1 cellular context compared by ENCODE assay signal in the genomic region with DNA sequence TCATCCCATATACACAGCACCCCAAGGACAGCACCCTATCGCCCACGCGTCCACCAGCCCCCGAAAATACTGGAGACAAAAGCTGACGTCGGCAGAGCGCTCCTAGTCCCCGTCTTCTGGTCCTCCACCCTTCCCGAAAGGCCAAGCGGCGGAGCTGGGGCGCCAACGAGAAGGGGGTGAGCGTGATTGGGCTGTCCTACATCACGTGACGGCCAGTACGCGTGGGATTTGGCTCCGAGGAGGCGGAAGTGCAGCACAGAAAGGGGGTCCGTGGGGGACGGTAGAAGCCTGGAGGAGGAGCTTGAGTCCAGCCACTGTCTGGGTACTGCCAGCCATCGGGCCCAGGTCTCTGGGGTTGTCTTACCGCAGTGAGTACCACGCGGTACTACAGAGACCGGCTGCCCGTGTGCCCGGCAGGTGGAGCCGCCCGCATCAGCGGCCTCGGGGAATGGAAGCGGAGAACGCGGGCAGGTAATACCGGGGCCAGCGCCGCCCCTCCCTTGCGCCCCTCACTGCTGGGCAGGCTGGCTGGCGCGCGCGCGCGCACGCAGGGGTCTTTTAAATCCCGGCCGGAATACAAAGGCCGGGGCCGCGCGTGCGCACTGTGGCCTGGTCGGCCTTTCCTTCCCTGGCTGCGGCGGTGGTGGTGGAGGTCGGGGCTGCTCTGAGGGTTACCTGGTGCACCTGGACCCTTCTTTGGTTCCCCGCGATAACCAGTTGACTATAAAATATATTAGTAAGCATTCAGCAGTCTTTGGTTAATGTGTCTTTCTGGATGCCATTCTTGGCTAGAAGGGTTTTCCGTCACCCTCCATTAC.
TF ChIP-seq lines count a peak whose summit lies in the region.

TDG (plus strand) TSS at position 283 of the 818 bp plus-strand sequence; CDS start at position 449, 166 bp downstream.

TF ChIP-seq in K562, 482 proteins besides CTCF, POLR2A, EP300 and RAD21 (continued from another document):
- no peak for TF ChIP-seq FOXM1 (IDR thresholded peaks at IDR 0.05; ENCODE audit: low read depth)
- TF ChIP-seq FOXM1 (CRISPR knock-in tag; IDR thresholded peaks at IDR 0.05; ENCODE audit: low read depth), result no peak
- no peak for TF ChIP-seq SMARCB1 (IDR thresholded peaks at IDR 0.05; ENCODE audit: insufficient read length, low read depth)
- TF ChIP-seq NR2C2 (CRISPR knock-in tag; IDR thresholded peaks at IDR 0.05), result 0 out of 2 replicates have a peak, but pooled peaks have one; percentile 26
- peak; percentile 62; the same call in 1 of the 2 replicates for TF ChIP-seq NR2C2 (tag; IDR thresholded peaks at IDR 0.05)
- peak; percentile 91 for TF ChIP-seq POLR2B (IDR thresholded peaks at IDR 0.05; ENCODE audit: low read depth, partially characterized antibody)
- peak; percentile 95 for TF ChIP-seq ZNF263 (CRISPR knock-in tag; IDR thresholded peaks at IDR 0.05; ENCODE audit: borderline replicate concordance)
- peak; percentile 82 for TF ChIP-seq CXXC5 (CRISPR knock-in tag; IDR thresholded peaks at IDR 0.05)
- peak in 1 of 2 experiments; percentile 76; a peak in 2 of 4 replicates for TF ChIP-seq TEAD1 (CRISPR knock-in tag; IDR thresholded peaks at IDR 0.05)
- TF ChIP-seq ZNF143 (CRISPR knock-in tag; IDR thresholded peaks at IDR 0.05), result peak; percentile 78
- TF ChIP-seq GTF2F1 (IDR thresholded peaks at IDR 0.05; ENCODE audit: low read depth, low read length), result peak; percentile 85; the same call in 1 of the 2 replicates
- no peak for TF ChIP-seq KLF16 (IDR thresholded peaks at IDR 0.05)
- TF ChIP-seq BRD4 (IDR thresholded peaks at IDR 0.05), result peak; percentile 63; the same call in 1 of the 2 replicates
- TF ChIP-seq, protein P1, sequence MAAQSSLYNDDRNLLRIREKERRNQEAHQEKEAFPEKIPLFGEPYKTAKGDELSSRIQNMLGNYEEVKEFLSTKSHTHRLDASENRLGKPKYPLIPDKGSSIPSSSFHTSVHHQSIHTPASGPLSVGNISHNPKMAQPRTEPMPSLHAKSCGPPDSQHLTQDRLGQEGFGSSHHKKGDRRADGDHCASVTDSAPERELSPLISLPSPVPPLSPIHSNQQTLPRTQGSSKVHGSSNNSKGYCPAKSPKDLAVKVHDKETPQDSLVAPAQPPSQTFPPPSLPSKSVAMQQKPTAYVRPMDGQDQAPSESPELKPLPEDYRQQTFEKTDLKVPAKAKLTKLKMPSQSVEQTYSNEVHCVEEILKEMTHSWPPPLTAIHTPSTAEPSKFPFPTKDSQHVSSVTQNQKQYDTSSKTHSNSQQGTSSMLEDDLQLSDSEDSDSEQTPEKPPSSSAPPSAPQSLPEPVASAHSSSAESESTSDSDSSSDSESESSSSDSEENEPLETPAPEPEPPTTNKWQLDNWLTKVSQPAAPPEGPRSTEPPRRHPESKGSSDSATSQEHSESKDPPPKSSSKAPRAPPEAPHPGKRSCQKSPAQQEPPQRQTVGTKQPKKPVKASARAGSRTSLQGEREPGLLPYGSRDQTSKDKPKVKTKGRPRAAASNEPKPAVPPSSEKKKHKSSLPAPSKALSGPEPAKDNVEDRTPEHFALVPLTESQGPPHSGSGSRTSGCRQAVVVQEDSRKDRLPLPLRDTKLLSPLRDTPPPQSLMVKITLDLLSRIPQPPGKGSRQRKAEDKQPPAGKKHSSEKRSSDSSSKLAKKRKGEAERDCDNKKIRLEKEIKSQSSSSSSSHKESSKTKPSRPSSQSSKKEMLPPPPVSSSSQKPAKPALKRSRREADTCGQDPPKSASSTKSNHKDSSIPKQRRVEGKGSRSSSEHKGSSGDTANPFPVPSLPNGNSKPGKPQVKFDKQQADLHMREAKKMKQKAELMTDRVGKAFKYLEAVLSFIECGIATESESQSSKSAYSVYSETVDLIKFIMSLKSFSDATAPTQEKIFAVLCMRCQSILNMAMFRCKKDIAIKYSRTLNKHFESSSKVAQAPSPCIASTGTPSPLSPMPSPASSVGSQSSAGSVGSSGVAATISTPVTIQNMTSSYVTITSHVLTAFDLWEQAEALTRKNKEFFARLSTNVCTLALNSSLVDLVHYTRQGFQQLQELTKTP (IDR thresholded peaks at IDR 0.05; ENCODE audit: low read depth in 1 of 2, partially characterized antibody in 2 of 2), result peak; percentile 33 to 68
- peak; percentile 98 for TF ChIP-seq EP400 (IDR thresholded peaks at IDR 0.05)
- TF ChIP-seq C11orf30 (IDR thresholded peaks at IDR 0.05; ENCODE audit: low read depth), result peak; percentile 97
- TF ChIP-seq GATAD2B (IDR thresholded peaks at IDR 0.05; ENCODE audit: borderline replicate concordance), result peak; percentile 93
- TF ChIP-seq ZNF282 (CRISPR knock-in tag; IDR thresholded peaks at IDR 0.05), result no peak
- TF ChIP-seq SP1 (CRISPR knock-in tag; IDR thresholded peaks at IDR 0.05), result peak; percentile 77; the same call in 1 of the 2 replicates
- TF ChIP-seq, protein P2, sequence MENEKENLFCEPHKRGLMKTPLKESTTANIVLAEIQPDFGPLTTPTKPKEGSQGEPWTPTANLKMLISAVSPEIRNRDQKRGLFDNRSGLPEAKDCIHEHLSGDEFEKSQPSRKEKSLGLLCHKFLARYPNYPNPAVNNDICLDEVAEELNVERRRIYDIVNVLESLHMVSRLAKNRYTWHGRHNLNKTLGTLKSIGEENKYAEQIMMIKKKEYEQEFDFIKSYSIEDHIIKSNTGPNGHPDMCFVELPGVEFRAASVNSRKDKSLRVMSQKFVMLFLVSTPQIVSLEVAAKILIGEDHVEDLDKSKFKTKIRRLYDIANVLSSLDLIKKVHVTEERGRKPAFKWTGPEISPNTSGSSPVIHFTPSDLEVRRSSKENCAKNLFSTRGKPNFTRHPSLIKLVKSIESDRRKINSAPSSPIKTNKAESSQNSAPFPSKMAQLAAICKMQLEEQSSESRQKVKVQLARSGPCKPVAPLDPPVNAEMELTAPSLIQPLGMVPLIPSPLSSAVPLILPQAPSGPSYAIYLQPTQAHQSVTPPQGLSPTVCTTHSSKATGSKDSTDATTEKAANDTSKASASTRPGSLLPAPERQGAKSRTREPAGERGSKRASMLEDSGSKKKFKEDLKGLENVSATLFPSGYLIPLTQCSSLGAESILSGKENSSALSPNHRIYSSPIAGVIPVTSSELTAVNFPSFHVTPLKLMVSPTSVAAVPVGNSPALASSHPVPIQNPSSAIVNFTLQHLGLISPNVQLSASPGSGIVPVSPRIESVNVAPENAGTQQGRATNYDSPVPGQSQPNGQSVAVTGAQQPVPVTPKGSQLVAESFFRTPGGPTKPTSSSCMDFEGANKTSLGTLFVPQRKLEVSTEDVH (IDR thresholded peaks at IDR 0.05; ENCODE audit: low read depth, partially characterized antibody), result peak; percentile 81
- peak; percentile 31 to 52; a peak in 3 of 4 replicates for TF ChIP-seq MLLT1 (IDR thresholded peaks at IDR 0.05)
- peak; percentile 42; the same call in 1 of the 2 replicates for TF ChIP-seq SOX6 (IDR thresholded peaks at IDR 0.05)
- 0 out of 2 replicates have a peak, but pooled peaks have one; percentile 45 for TF ChIP-seq OTX1 (CRISPR knock-in tag; IDR thresholded peaks at IDR 0.05)
- TF ChIP-seq, protein P3, sequence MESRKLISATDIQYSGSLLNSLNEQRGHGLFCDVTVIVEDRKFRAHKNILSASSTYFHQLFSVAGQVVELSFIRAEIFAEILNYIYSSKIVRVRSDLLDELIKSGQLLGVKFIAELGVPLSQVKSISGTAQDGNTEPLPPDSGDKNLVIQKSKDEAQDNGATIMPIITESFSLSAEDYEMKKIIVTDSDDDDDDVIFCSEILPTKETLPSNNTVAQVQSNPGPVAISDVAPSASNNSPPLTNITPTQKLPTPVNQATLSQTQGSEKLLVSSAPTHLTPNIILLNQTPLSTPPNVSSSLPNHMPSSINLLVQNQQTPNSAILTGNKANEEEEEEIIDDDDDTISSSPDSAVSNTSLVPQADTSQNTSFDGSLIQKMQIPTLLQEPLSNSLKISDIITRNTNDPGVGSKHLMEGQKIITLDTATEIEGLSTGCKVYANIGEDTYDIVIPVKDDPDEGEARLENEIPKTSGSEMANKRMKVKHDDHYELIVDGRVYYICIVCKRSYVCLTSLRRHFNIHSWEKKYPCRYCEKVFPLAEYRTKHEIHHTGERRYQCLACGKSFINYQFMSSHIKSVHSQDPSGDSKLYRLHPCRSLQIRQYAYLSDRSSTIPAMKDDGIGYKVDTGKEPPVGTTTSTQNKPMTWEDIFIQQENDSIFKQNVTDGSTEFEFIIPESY (CRISPR knock-in tag; IDR thresholded peaks at IDR 0.05), result peak; percentile 55; the same call in 1 of the 2 replicates
- peak; percentile 21; the same call in 1 of the 2 replicates for TF ChIP-seq MEF2D (tag; conservative IDR thresholded peaks at IDR 0.05; ENCODE audit: low read depth)
- TF ChIP-seq SNAPC5 (CRISPR knock-in tag; IDR thresholded peaks at IDR 0.05), result no peak
- TF ChIP-seq, protein P4, sequence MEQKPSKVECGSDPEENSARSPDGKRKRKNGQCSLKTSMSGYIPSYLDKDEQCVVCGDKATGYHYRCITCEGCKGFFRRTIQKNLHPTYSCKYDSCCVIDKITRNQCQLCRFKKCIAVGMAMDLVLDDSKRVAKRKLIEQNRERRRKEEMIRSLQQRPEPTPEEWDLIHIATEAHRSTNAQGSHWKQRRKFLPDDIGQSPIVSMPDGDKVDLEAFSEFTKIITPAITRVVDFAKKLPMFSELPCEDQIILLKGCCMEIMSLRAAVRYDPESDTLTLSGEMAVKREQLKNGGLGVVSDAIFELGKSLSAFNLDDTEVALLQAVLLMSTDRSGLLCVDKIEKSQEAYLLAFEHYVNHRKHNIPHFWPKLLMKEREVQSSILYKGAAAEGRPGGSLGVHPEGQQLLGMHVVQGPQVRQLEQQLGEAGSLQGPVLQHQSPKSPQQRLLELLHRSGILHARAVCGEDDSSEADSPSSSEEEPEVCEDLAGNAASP (IDR thresholded peaks at IDR 0.05), result no peak
- TF ChIP-seq MAZ (CRISPR knock-in tag; conservative IDR thresholded peaks at IDR 0.05 in 1 of 2, IDR thresholded peaks at IDR 0.05 in 1 of 2), result peak; percentile 58 to 79
- TF ChIP-seq BACH1 (tag; IDR thresholded peaks at IDR 0.05), result no peak
- TF ChIP-seq CHD2 (IDR thresholded peaks at IDR 0.05; ENCODE audit: low read depth, low read length), result peak; percentile 40
TF ChIP-seq in K562: peak in this region for 173.
